Comparison of ENCODE assay signal across 12 cellular contexts in genomic region chr1:37509181-37509580, GRCh38. TPM values are rescaled to one million over a fixed set of nuclear protein-coding genes. Genes with fewer than 3 reads are reported as not detected.
DNase-seq lines count a peak whose midpoint lies in the region; ATAC-seq and TF ChIP-seq lines count a peak whose summit lies in the region.
"Had no signal": no experiment of that assay in that cellular context is flagged by ENCODE, and none has a peak within 500 bp of the region (broad histone marks: within the 10 kb centered on the region; RNA-seq: fewer than 3 reads in every experiment).

No MANE protein-coding gene starts in this region.

- TF ChIP-seq CTCF in MM.1S (IDR thresholded peaks at IDR 0.05; ENCODE audit: low read length) (peak; percentile 36), upper lobe of left lung (IDR thresholded peaks at IDR 0.05) (no peak)

- no peaks in the 10 kb centered on the region for H3K27me3 Mint-ChIP-seq in activated CD4-positive, alpha-beta T cell treated with anti-CD3 and anti-CD28 coated beads for 36 hours
- H3K27me3 Mint-ChIP-seq in activated naive CD8-positive, alpha-beta T cell treated with anti-CD3 and anti-CD28 coated beads, Interleukin-2, amount 10 ng/mL, durations not matched to agents 7 days and 5 days: no peaks in the 10 kb centered on the region

- intact Hi-C loops in activated CD4-positive, alpha-beta T cell treated with anti-CD3 and anti-CD28 coated beads for 36 hours (cut with DNase I, micrococcal nuclease): loop anchor here in 1 of 2 experiments (2.0 kb wide), 1 partner anchor 16 kb away; no protein-coding TSS in a partner anchor

- POLR2A ChIA-PET in activated CD4-positive, alpha-beta T cell treated with anti-CD3 and anti-CD28 coated beads for 36 hours (lab: Charles Lee): no interaction called here
- POLR2A ChIA-PET in activated naive CD8-positive, alpha-beta T cell treated with anti-CD3 and anti-CD28 coated beads, Interleukin-2, amount 10 ng/mL, durations not matched to agents 7 days and 5 days (lab: Charles Lee): interaction anchor here (0.7 to 1.3 kb wide), 4 partner anchors 10 to 30 kb away, joined by 3 to 5 read pairs (median 4); no protein-coding TSS in a partner anchor

- no peaks in the 10 kb centered on the region for H3F3A ChIP-seq in MM.1S (ENCODE audit: insufficient read depth, low read length)

- no peaks in the 10 kb centered on the region for H3K9me3 ChIP-seq in MM.1S (replicated peaks; ENCODE audit: insufficient read depth, low read length)
- no peaks in the 10 kb centered on the region for H3K9me3 ChIP-seq in upper lobe of left lung
- H3K9me3 ChIP-seq: gastroesophageal sphincter, neutrophil had no signal

- ATAC-seq in activated CD4-positive, alpha-beta T cell treated with anti-CD3 and anti-CD28 coated beads for 36 hours: no peak
- peak; percentile 44 for ATAC-seq in activated naive CD8-positive, alpha-beta T cell treated with anti-CD3 and anti-CD28 coated beads, Interleukin-2, amount 10 ng/mL, durations not matched to agents 7 days and 5 days (ENCODE audit: low read depth)
- ATAC-seq in GM19397 (IDR thresholded peaks at IDR 0.05; ENCODE audit: unreplicated experiment): no peak
- no peak for ATAC-seq in upper lobe of left lung (ENCODE audit: low FRiP score in 2 of 2)
- ATAC-seq: gastroesophageal sphincter had no signal

- H3K36me3 Mint-ChIP-seq in activated CD4-positive, alpha-beta T cell treated with anti-CD3 and anti-CD28 coated beads for 36 hours (ENCODE audit: low read depth): peaks cover 59% of the 10 kb centered on the region
- H3K36me3 Mint-ChIP-seq in activated naive CD8-positive, alpha-beta T cell treated with anti-CD3 and anti-CD28 coated beads, Interleukin-2, amount 10 ng/mL, durations not matched to agents 7 days and 5 days: peaks cover 35% of the 10 kb centered on the region

- H3K36me3 ChIP-seq in MM.1S (replicated peaks; ENCODE audit: insufficient read depth, low read length): peaks cover 9% of the 10 kb centered on the region; the same call in 1 of the 2 replicates
- H3K36me3 ChIP-seq in upper lobe of left lung: peaks cover 5 to 73% (median 33%) of the 10 kb centered on the region in 4 donors

- H3K4me1 ChIP-seq in MM.1S (ENCODE audit: low read length): peaks cover 7% of the 10 kb centered on the region; the same call in 1 of the 2 replicates
- H3K4me1 ChIP-seq in upper lobe of left lung: peaks cover 7 to 16% (median 10%) of the 10 kb centered on the region in 4 donors

- H3K4me1 Mint-ChIP-seq in activated CD4-positive, alpha-beta T cell treated with anti-CD3 and anti-CD28 coated beads for 36 hours: peaks cover 42% of the 10 kb centered on the region
- peaks cover 28% of the 10 kb centered on the region for H3K4me1 Mint-ChIP-seq in activated naive CD8-positive, alpha-beta T cell treated with anti-CD3 and anti-CD28 coated beads, Interleukin-2, amount 10 ng/mL, durations not matched to agents 7 days and 5 days

- no peak overlapping the region for H3K4me3 Mint-ChIP-seq in activated CD4-positive, alpha-beta T cell treated with anti-CD3 and anti-CD28 coated beads for 36 hours
- no peak overlapping the region for H3K4me3 Mint-ChIP-seq in activated naive CD8-positive, alpha-beta T cell treated with anti-CD3 and anti-CD28 coated beads, Interleukin-2, amount 10 ng/mL, durations not matched to agents 7 days and 5 days

- no peaks in the 10 kb centered on the region for H4K20me1 ChIP-seq in MM.1S (ENCODE audit: insufficient read depth, low read length)

- H3K9me2 ChIP-seq in MM.1S (replicated peaks; ENCODE audit: insufficient read depth, low read length): no peaks in the 10 kb centered on the region

- H3K27me3 ChIP-seq in MM.1S (replicated peaks; ENCODE audit: insufficient read depth, low read length) (no peaks in the 10 kb centered on the region), upper lobe of left lung (no peaks in the 10 kb centered on the region)
- H3K27me3 ChIP-seq: gastroesophageal sphincter, neutrophil had no signal

- no peak overlapping the region for H3K9ac ChIP-seq in MM.1S (ENCODE audit: low read length)

- no peak for TF ChIP-seq EP300 in upper lobe of left lung (IDR thresholded peaks at IDR 0.05)

- H3K4me3 ChIP-seq in MM.1S (ENCODE audit: low read length) (no peak overlapping the region), upper lobe of left lung (no peak overlapping the region)
- H3K4me3 ChIP-seq: gastroesophageal sphincter had no signal

- H3K9me3 Mint-ChIP-seq in activated CD4-positive, alpha-beta T cell treated with anti-CD3 and anti-CD28 coated beads for 36 hours (ENCODE audit: low read depth): no peaks in the 10 kb centered on the region
- H3K9me3 Mint-ChIP-seq in activated naive CD8-positive, alpha-beta T cell treated with anti-CD3 and anti-CD28 coated beads, Interleukin-2, amount 10 ng/mL, durations not matched to agents 7 days and 5 days: no peaks in the 10 kb centered on the region

- H3K27ac Mint-ChIP-seq in activated CD4-positive, alpha-beta T cell treated with anti-CD3 and anti-CD28 coated beads for 36 hours: peak overlapping the region; percentile 78
- H3K27ac Mint-ChIP-seq in activated naive CD8-positive, alpha-beta T cell treated with anti-CD3 and anti-CD28 coated beads, Interleukin-2, amount 10 ng/mL, durations not matched to agents 7 days and 5 days: no peak overlapping the region

- no peak for TF ChIP-seq POLR2A in upper lobe of left lung (IDR thresholded peaks at IDR 0.05)

- H3K4me2 ChIP-seq in MM.1S (ENCODE audit: low read depth, low read length): no peak overlapping the region

- H3K27ac ChIP-seq in MM.1S (ENCODE audit: low read length) (no peak overlapping the region), upper lobe of left lung (no peak overlapping the region)
- H3K27ac ChIP-seq: gastroesophageal sphincter, neutrophil had no signal

- CTCF ChIA-PET in activated CD4-positive, alpha-beta T cell treated with anti-CD3 and anti-CD28 coated beads for 36 hours (lab: Charles Lee): interaction anchor here (0.6 to 2.0 kb wide), 9 partner anchors 9 to 131 kb away, joined by 3 to 7 read pairs (median 3); partner anchors contain the start of gene SNIP1

- peaks cover 31% of the 10 kb centered on the region for H3K79me2 ChIP-seq in MM.1S (ENCODE audit: low read length)

- 81 to 86% methylated on average over 4 of the region's 4 CpGs for WGBS in upper lobe of left lung, 2 donors

- no peak for DNase-seq in activated CD4-positive, alpha-beta T cell treated with anti-CD3 and anti-CD28 coated beads for 36 hours
- DNase-seq in activated CD4-positive, alpha-beta T cell treated with anti-CD3 and anti-CD28 coated beads for 48 hours: no peak
- DNase-seq in MM.1S (peak; percentile 37), renal cortical epithelial cell (ENCODE audit: low read depth) (peak; percentile 41), upper lobe of left lung (no peak), NCI-H187 (lab: John Stamatoyannopoulos, UW) (no peak)
- no peak for DNase-seq in activated naive CD8-positive, alpha-beta T cell treated with anti-CD3 and anti-CD28 coated beads, Interleukin-2, amount 10 ng/mL, durations not matched to agents 7 days and 5 days
- DNase-seq: Calu3, GOT3 had no signal

- H2AFZ ChIP-seq in MM.1S (ENCODE audit: low read length): no peak overlapping the region

RNA-seq across cellular contexts. Expression of gene MEAF6, which starts 5.4 kb away (rescaled TPM):
- total RNA-seq in activated CD4-positive, alpha-beta T cell treated with anti-CD3 and anti-CD28 coated beads for 36 hours: 10 to 100 TPM; 66.8 to 72.2 TPM
- total RNA-seq in activated naive CD8-positive, alpha-beta T cell treated with anti-CD3 and anti-CD28 coated beads, Interleukin-2, amount 10 ng/mL, durations not matched to agents 7 days and 5 days: 10 to 100 TPM; 73.8 to 80.6 TPM
- total RNA-seq in renal cortical epithelial cell (60.3 and 79.3 TPM in 2 replicates), upper lobe of left lung (100 to 1,000 TPM in 2 of 6 donors, 10 to 100 TPM in 4; 59.9 to 131 (median 75.1) TPM)

RNA-seq across cellular contexts. Expression of gene ZC3H12A, which starts 34.8 kb away (rescaled TPM):
- total RNA-seq in activated CD4-positive, alpha-beta T cell treated with anti-CD3 and anti-CD28 coated beads for 36 hours: 10 to 100 TPM; 29.7 to 31.2 TPM
- 10 to 100 TPM; 31.0 to 34.6 TPM for total RNA-seq in activated naive CD8-positive, alpha-beta T cell treated with anti-CD3 and anti-CD28 coated beads, Interleukin-2, amount 10 ng/mL, durations not matched to agents 7 days and 5 days
- total RNA-seq in renal cortical epithelial cell (18.7 and 24.5 TPM in 2 replicates), upper lobe of left lung (10 to 100 TPM; 17.6 to 55.5 (median 26.2) TPM)

RNA-seq across cellular contexts. Expression of gene SNIP1, which starts 44.9 kb away (rescaled TPM):
- 10 to 100 TPM; 18.7 to 21.3 TPM for total RNA-seq in activated CD4-positive, alpha-beta T cell treated with anti-CD3 and anti-CD28 coated beads for 36 hours
- total RNA-seq in activated naive CD8-positive, alpha-beta T cell treated with anti-CD3 and anti-CD28 coated beads, Interleukin-2, amount 10 ng/mL, durations not matched to agents 7 days and 5 days: 10 to 100 TPM; 29.3 to 32.3 TPM
- total RNA-seq in renal cortical epithelial cell (14.1 and 19.4 TPM in 2 replicates), upper lobe of left lung (10 to 100 TPM; 12.0 to 54.5 (median 17.5) TPM)

RNA-seq across cellular contexts. Expression of gene DNALI1, which starts 47.6 kb away (rescaled TPM):
- under 1 TPM in 1 of 2 experiments, not detected in 1; 0.16 TPM for total RNA-seq in activated CD4-positive, alpha-beta T cell treated with anti-CD3 and anti-CD28 coated beads for 36 hours
- total RNA-seq in activated naive CD8-positive, alpha-beta T cell treated with anti-CD3 and anti-CD28 coated beads, Interleukin-2, amount 10 ng/mL, durations not matched to agents 7 days and 5 days: under 1 TPM in 1 of 2 experiments, not detected in 1; 0.11 TPM
- total RNA-seq in renal cortical epithelial cell: 3.0 and 11.0 TPM in 2 replicates
- 10 to 100 TPM; 12.3 to 41.9 (median 23.4) TPM for total RNA-seq in upper lobe of left lung

Comparison
In these comparisons a context has a peak if more than half of its experiments do, and no peak if none do; other contexts are left out.
1. DNase-seq: peak in MM.1S (single experiment) and renal cortical epithelial cell (single experiment); none in activated CD4-positive, alpha-beta T cell treated with anti-CD3 and anti-CD28 coated beads for 36 hours (single experiment), activated CD4-positive, alpha-beta T cell treated with anti-CD3 and anti-CD28 coated beads for 48 hours (single experiment), activated naive CD8-positive, alpha-beta T cell treated with anti-CD3 and anti-CD28 coated beads, Interleukin-2, amount 10 ng/mL, durations not matched to agents 7 days and 5 days (single experiment), upper lobe of left lung (0 of 2) and NCI-H187 (0 of 2).